1 cellular context compared by ENCODE assay signal in genomic region chr2:38653715-38654494, GRCh38.
A peak's percentile ranks its signal among the peaks of the same experiment; 100 is the strongest.
TF ChIP-seq lines count a peak whose summit lies in the region.

No MANE protein-coding gene starts in this region.

TF ChIP-seq in GM12878, 131 proteins besides CTCF, POLR2A, EP300 and RAD21 (continues in another document):
- TF ChIP-seq, protein P1, sequence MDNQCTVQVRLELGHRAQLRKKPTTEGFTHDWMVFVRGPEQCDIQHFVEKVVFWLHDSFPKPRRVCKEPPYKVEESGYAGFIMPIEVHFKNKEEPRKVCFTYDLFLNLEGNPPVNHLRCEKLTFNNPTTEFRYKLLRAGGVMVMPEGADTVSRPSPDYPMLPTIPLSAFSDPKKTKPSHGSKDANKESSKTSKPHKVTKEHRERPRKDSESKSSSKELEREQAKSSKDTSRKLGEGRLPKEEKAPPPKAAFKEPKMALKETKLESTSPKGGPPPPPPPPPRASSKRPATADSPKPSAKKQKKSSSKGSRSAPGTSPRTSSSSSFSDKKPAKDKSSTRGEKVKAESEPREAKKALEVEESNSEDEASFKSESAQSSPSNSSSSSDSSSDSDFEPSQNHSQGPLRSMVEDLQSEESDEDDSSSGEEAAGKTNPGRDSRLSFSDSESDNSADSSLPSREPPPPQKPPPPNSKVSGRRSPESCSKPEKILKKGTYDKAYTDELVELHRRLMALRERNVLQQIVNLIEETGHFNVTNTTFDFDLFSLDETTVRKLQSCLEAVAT (IDR thresholded peaks at IDR 0.05), result peak; percentile 93; the same call in 1 of the 2 replicates
- no peak for TF ChIP-seq SREBF1 (IDR thresholded peaks at IDR 0.05; ENCODE audit: low read length)
- TF ChIP-seq TCF7 (IDR thresholded peaks at IDR 0.05; ENCODE audit: borderline replicate concordance), result no peak; the same call in 1 of the 2 replicates
- no peak for TF ChIP-seq ZBTB4 (CRISPR knock-in tag; IDR thresholded peaks at IDR 0.05)
- no peak for TF ChIP-seq ZBTB33 (IDR thresholded peaks at IDR 0.05)
- TF ChIP-seq SP1 (IDR thresholded peaks at IDR 0.05; ENCODE audit: low read depth, low read length), result no peak
- no peak for TF ChIP-seq TARDBP (IDR thresholded peaks at IDR 0.05; ENCODE audit: borderline replicate concordance)
- TF ChIP-seq, protein P2, sequence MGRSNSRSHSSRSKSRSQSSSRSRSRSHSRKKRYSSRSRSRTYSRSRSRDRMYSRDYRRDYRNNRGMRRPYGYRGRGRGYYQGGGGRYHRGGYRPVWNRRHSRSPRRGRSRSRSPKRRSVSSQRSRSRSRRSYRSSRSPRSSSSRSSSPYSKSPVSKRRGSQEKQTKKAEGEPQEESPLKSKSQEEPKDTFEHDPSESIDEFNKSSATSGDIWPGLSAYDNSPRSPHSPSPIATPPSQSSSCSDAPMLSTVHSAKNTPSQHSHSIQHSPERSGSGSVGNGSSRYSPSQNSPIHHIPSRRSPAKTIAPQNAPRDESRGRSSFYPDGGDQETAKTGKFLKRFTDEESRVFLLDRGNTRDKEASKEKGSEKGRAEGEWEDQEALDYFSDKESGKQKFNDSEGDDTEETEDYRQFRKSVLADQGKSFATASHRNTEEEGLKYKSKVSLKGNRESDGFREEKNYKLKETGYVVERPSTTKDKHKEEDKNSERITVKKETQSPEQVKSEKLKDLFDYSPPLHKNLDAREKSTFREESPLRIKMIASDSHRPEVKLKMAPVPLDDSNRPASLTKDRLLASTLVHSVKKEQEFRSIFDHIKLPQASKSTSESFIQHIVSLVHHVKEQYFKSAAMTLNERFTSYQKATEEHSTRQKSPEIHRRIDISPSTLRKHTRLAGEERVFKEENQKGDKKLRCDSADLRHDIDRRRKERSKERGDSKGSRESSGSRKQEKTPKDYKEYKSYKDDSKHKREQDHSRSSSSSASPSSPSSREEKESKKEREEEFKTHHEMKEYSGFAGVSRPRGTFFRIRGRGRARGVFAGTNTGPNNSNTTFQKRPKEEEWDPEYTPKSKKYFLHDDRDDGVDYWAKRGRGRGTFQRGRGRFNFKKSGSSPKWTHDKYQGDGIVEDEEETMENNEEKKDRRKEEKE (IDR thresholded peaks at IDR 0.05), result no peak
- TF ChIP-seq PAX5 (IDR thresholded peaks at IDR 0.05; ENCODE audit: borderline replicate concordance, low read depth, low read length), result peak; percentile 31; the same call in 1 of the 2 replicates
- TF ChIP-seq NR2C2 (IDR thresholded peaks at IDR 0.05; ENCODE audit: borderline replicate concordance, control insufficient read depth, insufficient read length, low read depth), result no peak
- no peak for TF ChIP-seq ETV6 (conservative IDR thresholded peaks at IDR 0.05 in 1 of 2, IDR thresholded peaks at IDR 0.05 in 1 of 2; ENCODE audit: borderline replicate concordance in 1 of 2, low read depth in 1 of 2)
- TF ChIP-seq, protein P3, sequence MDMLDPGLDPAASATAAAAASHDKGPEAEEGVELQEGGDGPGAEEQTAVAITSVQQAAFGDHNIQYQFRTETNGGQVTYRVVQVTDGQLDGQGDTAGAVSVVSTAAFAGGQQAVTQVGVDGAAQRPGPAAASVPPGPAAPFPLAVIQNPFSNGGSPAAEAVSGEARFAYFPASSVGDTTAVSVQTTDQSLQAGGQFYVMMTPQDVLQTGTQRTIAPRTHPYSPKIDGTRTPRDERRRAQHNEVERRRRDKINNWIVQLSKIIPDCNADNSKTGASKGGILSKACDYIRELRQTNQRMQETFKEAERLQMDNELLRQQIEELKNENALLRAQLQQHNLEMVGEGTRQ (IDR thresholded peaks at IDR 0.05; ENCODE audit: borderline replicate concordance, low read depth, low read length), result no peak
- TF ChIP-seq, protein P4, sequence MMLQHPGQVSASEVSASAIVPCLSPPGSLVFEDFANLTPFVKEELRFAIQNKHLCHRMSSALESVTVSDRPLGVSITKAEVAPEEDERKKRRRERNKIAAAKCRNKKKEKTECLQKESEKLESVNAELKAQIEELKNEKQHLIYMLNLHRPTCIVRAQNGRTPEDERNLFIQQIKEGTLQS (IDR thresholded peaks at IDR 0.05; ENCODE audit: borderline replicate concordance, extremely low read depth, low read depth, low read length), result no peak
- TF ChIP-seq, protein P5, sequence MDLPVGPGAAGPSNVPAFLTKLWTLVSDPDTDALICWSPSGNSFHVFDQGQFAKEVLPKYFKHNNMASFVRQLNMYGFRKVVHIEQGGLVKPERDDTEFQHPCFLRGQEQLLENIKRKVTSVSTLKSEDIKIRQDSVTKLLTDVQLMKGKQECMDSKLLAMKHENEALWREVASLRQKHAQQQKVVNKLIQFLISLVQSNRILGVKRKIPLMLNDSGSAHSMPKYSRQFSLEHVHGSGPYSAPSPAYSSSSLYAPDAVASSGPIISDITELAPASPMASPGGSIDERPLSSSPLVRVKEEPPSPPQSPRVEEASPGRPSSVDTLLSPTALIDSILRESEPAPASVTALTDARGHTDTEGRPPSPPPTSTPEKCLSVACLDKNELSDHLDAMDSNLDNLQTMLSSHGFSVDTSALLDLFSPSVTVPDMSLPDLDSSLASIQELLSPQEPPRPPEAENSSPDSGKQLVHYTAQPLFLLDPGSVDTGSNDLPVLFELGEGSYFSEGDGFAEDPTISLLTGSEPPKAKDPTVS (IDR thresholded peaks at IDR 0.05; ENCODE audit: low read depth, low read length), result no peak
- no peak for TF ChIP-seq ZNF622 (IDR thresholded peaks at IDR 0.05)
- TF ChIP-seq RUNX3 (IDR thresholded peaks at IDR 0.05; ENCODE audit: low read length), result peak; percentile 36; the same call in 1 of the 2 replicates
- TF ChIP-seq JUNB (IDR thresholded peaks at IDR 0.05), result peak; percentile 38; the same call in 1 of the 2 replicates
- TF ChIP-seq IKZF2 (IDR thresholded peaks at IDR 0.05), result peak; percentile 60 to 62; a peak in 3 of 4 replicates
- no peak for TF ChIP-seq CBFB (IDR thresholded peaks at IDR 0.05; ENCODE audit: low read depth)
- no peak for TF ChIP-seq ZNF24 (IDR thresholded peaks at IDR 0.05)
- peak; percentile 33; the same call in 1 of the 2 replicates for TF ChIP-seq ATF2 (IDR thresholded peaks at IDR 0.05; ENCODE audit: low read length)
- TF ChIP-seq, protein P6, sequence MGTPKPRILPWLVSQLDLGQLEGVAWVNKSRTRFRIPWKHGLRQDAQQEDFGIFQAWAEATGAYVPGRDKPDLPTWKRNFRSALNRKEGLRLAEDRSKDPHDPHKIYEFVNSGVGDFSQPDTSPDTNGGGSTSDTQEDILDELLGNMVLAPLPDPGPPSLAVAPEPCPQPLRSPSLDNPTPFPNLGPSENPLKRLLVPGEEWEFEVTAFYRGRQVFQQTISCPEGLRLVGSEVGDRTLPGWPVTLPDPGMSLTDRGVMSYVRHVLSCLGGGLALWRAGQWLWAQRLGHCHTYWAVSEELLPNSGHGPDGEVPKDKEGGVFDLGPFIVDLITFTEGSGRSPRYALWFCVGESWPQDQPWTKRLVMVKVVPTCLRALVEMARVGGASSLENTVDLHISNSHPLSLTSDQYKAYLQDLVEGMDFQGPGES (IDR thresholded peaks at IDR 0.05), result no peak
- 0 out of 2 replicates have a peak, but pooled peaks have one; percentile 37 for TF ChIP-seq ESRRA (IDR thresholded peaks at IDR 0.05; ENCODE audit: low read length)
- TF ChIP-seq, protein P7, sequence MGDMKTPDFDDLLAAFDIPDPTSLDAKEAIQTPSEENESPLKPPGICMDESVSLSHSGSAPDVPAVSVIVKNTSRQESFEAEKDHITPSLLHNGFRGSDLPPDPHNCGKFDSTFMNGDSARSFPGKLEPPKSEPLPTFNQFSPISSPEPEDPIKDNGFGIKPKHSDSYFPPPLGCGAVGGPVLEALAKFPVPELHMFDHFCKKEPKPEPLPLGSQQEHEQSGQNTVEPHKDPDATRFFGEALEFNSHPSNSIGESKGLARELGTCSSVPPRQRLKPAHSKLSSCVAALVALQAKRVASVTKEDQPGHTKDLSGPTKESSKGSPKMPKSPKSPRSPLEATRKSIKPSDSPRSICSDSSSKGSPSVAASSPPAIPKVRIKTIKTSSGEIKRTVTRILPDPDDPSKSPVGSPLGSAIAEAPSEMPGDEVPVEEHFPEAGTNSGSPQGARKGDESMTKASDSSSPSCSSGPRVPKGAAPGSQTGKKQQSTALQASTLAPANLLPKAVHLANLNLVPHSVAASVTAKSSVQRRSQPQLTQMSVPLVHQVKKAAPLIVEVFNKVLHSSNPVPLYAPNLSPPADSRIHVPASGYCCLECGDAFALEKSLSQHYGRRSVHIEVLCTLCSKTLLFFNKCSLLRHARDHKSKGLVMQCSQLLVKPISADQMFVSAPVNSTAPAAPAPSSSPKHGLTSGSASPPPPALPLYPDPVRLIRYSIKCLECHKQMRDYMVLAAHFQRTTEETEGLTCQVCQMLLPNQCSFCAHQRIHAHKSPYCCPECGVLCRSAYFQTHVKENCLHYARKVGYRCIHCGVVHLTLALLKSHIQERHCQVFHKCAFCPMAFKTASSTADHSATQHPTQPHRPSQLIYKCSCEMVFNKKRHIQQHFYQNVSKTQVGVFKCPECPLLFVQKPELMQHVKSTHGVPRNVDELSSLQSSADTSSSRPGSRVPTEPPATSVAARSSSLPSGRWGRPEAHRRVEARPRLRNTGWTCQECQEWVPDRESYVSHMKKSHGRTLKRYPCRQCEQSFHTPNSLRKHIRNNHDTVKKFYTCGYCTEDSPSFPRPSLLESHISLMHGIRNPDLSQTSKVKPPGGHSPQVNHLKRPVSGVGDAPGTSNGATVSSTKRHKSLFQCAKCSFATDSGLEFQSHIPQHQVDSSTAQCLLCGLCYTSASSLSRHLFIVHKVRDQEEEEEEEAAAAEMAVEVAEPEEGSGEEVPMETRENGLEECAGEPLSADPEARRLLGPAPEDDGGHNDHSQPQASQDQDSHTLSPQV (IDR thresholded peaks at IDR 0.05), result no peak
- no peak for TF ChIP-seq SMAD5 (IDR thresholded peaks at IDR 0.05; ENCODE audit: low read depth)
- 0 out of 2 replicates have a peak, but pooled peaks have one; percentile 28 for TF ChIP-seq BMI1 (IDR thresholded peaks at IDR 0.05; ENCODE audit: borderline replicate concordance)
- TF ChIP-seq MEF2B (IDR thresholded peaks at IDR 0.05; ENCODE audit: partially characterized antibody, poor library complexity, severe bottlenecking), result peak; percentile 31
- TF ChIP-seq MTA2 (IDR thresholded peaks at IDR 0.05; ENCODE audit: low read depth), result peak; percentile 64
- TF ChIP-seq, protein P8, sequence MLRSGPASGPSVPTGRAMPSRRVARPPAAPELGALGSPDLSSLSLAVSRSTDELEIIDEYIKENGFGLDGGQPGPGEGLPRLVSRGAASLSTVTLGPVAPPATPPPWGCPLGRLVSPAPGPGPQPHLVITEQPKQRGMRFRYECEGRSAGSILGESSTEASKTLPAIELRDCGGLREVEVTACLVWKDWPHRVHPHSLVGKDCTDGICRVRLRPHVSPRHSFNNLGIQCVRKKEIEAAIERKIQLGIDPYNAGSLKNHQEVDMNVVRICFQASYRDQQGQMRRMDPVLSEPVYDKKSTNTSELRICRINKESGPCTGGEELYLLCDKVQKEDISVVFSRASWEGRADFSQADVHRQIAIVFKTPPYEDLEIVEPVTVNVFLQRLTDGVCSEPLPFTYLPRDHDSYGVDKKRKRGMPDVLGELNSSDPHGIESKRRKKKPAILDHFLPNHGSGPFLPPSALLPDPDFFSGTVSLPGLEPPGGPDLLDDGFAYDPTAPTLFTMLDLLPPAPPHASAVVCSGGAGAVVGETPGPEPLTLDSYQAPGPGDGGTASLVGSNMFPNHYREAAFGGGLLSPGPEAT (IDR thresholded peaks at IDR 0.05; ENCODE audit: low read depth), result peak; percentile 39; the same call in 1 of the 2 replicates
- no peak for TF ChIP-seq ASH2L (IDR thresholded peaks at IDR 0.05; ENCODE audit: borderline replicate concordance, low read depth)
- TF ChIP-seq NFIC (IDR thresholded peaks at IDR 0.05; ENCODE audit: low read depth, low read length), result peak; percentile 64; the same call in 1 of the 2 replicates
